Comparison of ENCODE assay signal across 29 cellular contexts in the genomic region with DNA sequence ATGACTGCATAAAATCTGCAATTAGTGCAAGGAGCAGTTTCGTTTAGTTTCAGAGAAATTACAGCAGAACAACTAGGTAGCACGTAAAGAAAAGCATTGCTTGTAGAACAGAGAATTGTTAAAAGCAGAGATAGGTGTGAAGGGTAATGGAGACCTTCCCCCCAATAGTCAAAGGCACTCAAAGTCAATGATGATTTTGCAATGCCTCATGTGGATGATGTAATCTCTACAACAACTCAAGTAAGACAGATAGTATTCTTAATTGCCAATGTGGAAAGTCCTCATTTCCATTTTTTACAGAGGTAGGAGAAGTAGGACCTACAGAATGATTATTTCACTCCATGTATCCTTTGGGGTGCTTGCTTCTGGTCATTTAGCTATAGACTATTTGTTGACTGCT.
"Had no signal": no experiment of that assay in that cellular context is flagged by ENCODE, and none has a peak within 500 bp of the region (broad histone marks: within the 10 kb centered on the region; RNA-seq: fewer than 3 reads in every experiment).

No MANE protein-coding gene starts in this region.

- H3K4me1 Mint-ChIP-seq: activated CD4-positive, alpha-beta memory T cell treated with anti-CD3 and anti-CD28 coated beads, Interleukin-2, amount 10 ng/mL, durations not matched to agents 7 days and 5 days; activated CD4-positive, alpha-beta T cell treated with anti-CD3 and anti-CD28 coated beads for 36 hours; activated CD4-positive, alpha-beta T cell treated with anti-CD3 and anti-CD28 coated beads, Interleukin-2, amount 10 ng/mL, durations not matched to agents 24 days and 14 days; activated naive CD4-positive, alpha-beta T cell treated with anti-CD3 and anti-CD28 coated beads, Interleukin-2, amount 10 ng/mL, durations not matched to agents 7 days and 5 days; activated naive CD8-positive, alpha-beta T cell treated with anti-CD3 and anti-CD28 coated beads, Interleukin-2, amount 10 ng/mL, durations not matched to agents 7 days and 5 days; central memory CD8-positive, alpha-beta T cell had no signal

- H3K4me1 ChIP-seq: ascending aorta, esophagus squamous epithelium, gastroesophageal sphincter had no signal

- H3K36me3 Mint-ChIP-seq: activated naive CD4-positive, alpha-beta T cell treated with anti-CD3 and anti-CD28 coated beads, Interleukin-2, amount 10 ng/mL, durations not matched to agents 7 days and 5 days; activated naive CD8-positive, alpha-beta T cell treated with anti-CD3 and anti-CD28 coated beads, Interleukin-2, amount 10 ng/mL, durations not matched to agents 7 days and 5 days had no signal

- H3K27me3 Mint-ChIP-seq: activated CD4-positive, alpha-beta memory T cell treated with anti-CD3 and anti-CD28 coated beads, Interleukin-2, amount 10 ng/mL, durations not matched to agents 7 days and 5 days; activated CD4-positive, alpha-beta T cell treated with anti-CD3 and anti-CD28 coated beads, Interleukin-2, amount 10 ng/mL, durations not matched to agents 24 days and 14 days; activated naive CD4-positive, alpha-beta T cell treated with anti-CD3 and anti-CD28 coated beads, Interleukin-2, amount 10 ng/mL, durations not matched to agents 7 days and 5 days; activated T-cell treated with anti-CD3 and anti-CD28 coated beads, Interleukin-2, amount 50 U/mL, for 24 hours; central memory CD8-positive, alpha-beta T cell; dendritic cell treated with granulocyte-macrophage colony-stimulating factor and Interleukin-4, amounts not matched to agents 40 ng/mL and 50 ng/mL, for 4 days had no signal

- H3K9me3 Mint-ChIP-seq: activated CD4-positive, alpha-beta T cell treated with anti-CD3 and anti-CD28 coated beads, Interleukin-2, amount 10 ng/mL, durations not matched to agents 24 days and 14 days; activated naive CD4-positive, alpha-beta T cell treated with anti-CD3 and anti-CD28 coated beads, Interleukin-2, amount 10 ng/mL, durations not matched to agents 7 days and 5 days; activated naive CD8-positive, alpha-beta T cell treated with anti-CD3 and anti-CD28 coated beads, Interleukin-2, amount 10 ng/mL, durations not matched to agents 7 days and 5 days had no signal

- H3K27ac Mint-ChIP-seq: activated CD4-positive, alpha-beta memory T cell treated with anti-CD3 and anti-CD28 coated beads, Interleukin-2, amount 10 ng/mL, durations not matched to agents 7 days and 5 days; activated CD4-positive, alpha-beta T cell treated with anti-CD3 and anti-CD28 coated beads for 36 hours; activated CD4-positive, alpha-beta T cell treated with anti-CD3 and anti-CD28 coated beads, Interleukin-2, amount 10 ng/mL, durations not matched to agents 24 days and 14 days; activated naive CD4-positive, alpha-beta T cell treated with anti-CD3 and anti-CD28 coated beads, Interleukin-2, amount 10 ng/mL, durations not matched to agents 7 days and 5 days; activated naive CD4-positive, alpha-beta T cell treated with anti-CD3 and anti-CD28 coated beads, Interleukin-2, amount 50 U/mL, for 72 hours; activated naive CD8-positive, alpha-beta T cell treated with anti-CD3 and anti-CD28 coated beads, Interleukin-2, amount 10 ng/mL, durations not matched to agents 7 days and 5 days; activated T-cell treated with anti-CD3 and anti-CD28 coated beads, Interleukin-2, amount 50 U/mL, for 24 hours; activated T-cell treated with anti-CD3 and anti-CD28 coated beads, Interleukin-2, amount 50 U/mL, for 72 hours; dendritic cell treated with granulocyte-macrophage colony-stimulating factor and Interleukin-4, amounts not matched to agents 40 ng/mL and 50 ng/mL, for 4 days had no signal

- H3K27ac ChIP-seq: ascending aorta, brain microvascular endothelial cell, coronary artery, dorsolateral prefrontal cortex, epithelial cell of prostate, esophagus squamous epithelium, gastroesophageal sphincter had no signal

- H3K27me3 ChIP-seq: ascending aorta, brain microvascular endothelial cell, dorsolateral prefrontal cortex, esophagus squamous epithelium, gastroesophageal sphincter had no signal

- DNase-seq: activated CD4-positive, alpha-beta memory T cell treated with anti-CD3 and anti-CD28 coated beads, Interleukin-2, amount 10 ng/mL, durations not matched to agents 7 days and 5 days; activated CD4-positive, alpha-beta T cell treated with anti-CD3 and anti-CD28 coated beads for 36 hours; activated CD4-positive, alpha-beta T cell treated with anti-CD3 and anti-CD28 coated beads, Interleukin-2, amount 10 ng/mL, durations not matched to agents 24 days and 14 days; activated CD4-positive, CD25-positive, alpha-beta regulatory T cell; activated CD4-positive, CD25-positive, alpha-beta regulatory T cell treated with anti-CD3 and anti-CD28 coated beads, Interleukin-2, amount 50 U/mL, for 72 hours; activated CD8-positive, alpha-beta memory T cell treated with anti-CD3 and anti-CD28 coated beads, Interleukin-2, amount 50 U/mL, for 48 hours; activated gamma-delta T cell; activated naive CD4-positive, alpha-beta T cell; activated naive CD4-positive, alpha-beta T cell treated with anti-CD3 and anti-CD28 coated beads, Interleukin-2, amount 10 ng/mL, durations not matched to agents 7 days and 5 days; activated naive CD8-positive, alpha-beta T cell treated with anti-CD3 and anti-CD28 coated beads, Interleukin-2, amount 10 ng/mL, durations not matched to agents 7 days and 5 days; activated T-cell treated with anti-CD3 and anti-CD28 coated beads for 4 hours; activated T-cell treated with anti-CD3 and anti-CD28 coated beads, Interleukin-2, amount 50 U/mL, for 24 hours; activated T-cell treated with anti-CD3 and anti-CD28 coated beads, Interleukin-2, amount 50 U/mL, for 72 hours; brain microvascular endothelial cell; dorsolateral prefrontal cortex; effector memory CD4-positive, alpha-beta T cell; esophagus squamous epithelium; foreskin melanocyte; head of caudate nucleus; hippocampal formation; T-helper 2 cell had no signal

- H3K4me3 ChIP-seq: ascending aorta, coronary artery, dorsolateral prefrontal cortex, esophagus squamous epithelium, gastroesophageal sphincter had no signal

- H3K9me3 ChIP-seq: ascending aorta, esophagus squamous epithelium, gastroesophageal sphincter had no signal

- H3K4me3 Mint-ChIP-seq: activated CD4-positive, alpha-beta memory T cell treated with anti-CD3 and anti-CD28 coated beads, Interleukin-2, amount 10 ng/mL, durations not matched to agents 7 days and 5 days; activated CD4-positive, alpha-beta T cell treated with anti-CD3 and anti-CD28 coated beads for 36 hours; activated CD4-positive, alpha-beta T cell treated with anti-CD3 and anti-CD28 coated beads, Interleukin-2, amount 10 ng/mL, durations not matched to agents 24 days and 14 days; activated naive CD4-positive, alpha-beta T cell treated with anti-CD3 and anti-CD28 coated beads, Interleukin-2, amount 10 ng/mL, durations not matched to agents 7 days and 5 days; activated naive CD8-positive, alpha-beta T cell treated with anti-CD3 and anti-CD28 coated beads, Interleukin-2, amount 10 ng/mL, durations not matched to agents 7 days and 5 days; activated T-cell treated with anti-CD3 and anti-CD28 coated beads, Interleukin-2, amount 50 U/mL, for 24 hours; activated T-cell treated with anti-CD3 and anti-CD28 coated beads, Interleukin-2, amount 50 U/mL, for 72 hours; central memory CD8-positive, alpha-beta T cell; dendritic cell treated with granulocyte-macrophage colony-stimulating factor and Interleukin-4, amounts not matched to agents 40 ng/mL and 50 ng/mL, for 4 days had no signal

- FAIRE-seq: bronchial epithelial cell had no signal

- ATAC-seq: activated CD4-positive, alpha-beta T cell treated with anti-CD3 and anti-CD28 coated beads for 36 hours; activated naive CD4-positive, alpha-beta T cell treated with anti-CD3 and anti-CD28 coated beads, Interleukin-2, amount 50 U/mL, for 72 hours; activated T-cell treated with anti-CD3 and anti-CD28 coated beads, Interleukin-2, amount 50 U/mL, for 72 hours; gastroesophageal sphincter had no signal

- H3K36me3 ChIP-seq: ascending aorta, brain microvascular endothelial cell, esophagus squamous epithelium, gastroesophageal sphincter had no signal
